In the genomic region with DNA sequence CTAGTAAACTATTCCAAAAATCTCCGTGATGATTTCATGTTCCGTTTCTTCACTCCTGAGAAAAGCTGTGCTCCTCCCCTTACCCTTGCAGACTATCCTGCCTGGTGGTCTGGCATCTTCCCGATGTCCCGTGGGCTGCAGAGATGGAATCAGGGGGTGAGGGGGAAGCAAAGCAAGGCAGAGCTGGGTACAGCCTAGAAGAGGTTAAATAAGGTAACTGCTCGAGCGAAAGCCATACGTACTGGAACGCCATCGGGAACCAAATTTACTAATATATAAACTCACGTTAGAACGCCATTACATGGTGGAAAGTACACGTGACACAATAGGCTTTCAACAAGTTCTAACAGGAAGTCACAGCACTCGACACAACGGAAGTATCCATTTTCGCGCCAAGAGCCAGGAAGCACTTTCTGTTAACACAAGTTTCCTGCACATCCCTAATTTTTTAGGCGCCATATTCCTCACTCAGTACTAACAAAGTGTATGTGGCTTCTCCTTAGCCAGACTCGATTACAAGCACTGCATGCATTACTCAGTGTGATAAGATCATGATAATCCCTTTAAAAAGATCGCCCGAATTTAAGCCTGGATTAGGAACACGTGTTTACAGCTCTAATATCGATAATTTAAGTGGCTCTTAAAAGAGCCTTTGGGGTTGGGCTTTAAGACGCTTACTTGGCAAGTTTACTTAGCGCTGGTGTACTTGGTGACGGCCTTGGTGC, we compare ENCODE assay signal across 1 cellular context.
A peak's percentile ranks its signal among the peaks of the same experiment; 100 is the strongest.
TF ChIP-seq lines count a peak whose summit lies in the region.

No MANE protein-coding gene starts in this region.

TF ChIP-seq in H1, 55 proteins besides CTCF, POLR2A, EP300 and RAD21:
- TF ChIP-seq POLR2AphosphoS5 (IDR thresholded peaks at IDR 0.05; ENCODE audit: low read depth, low read length) (peak; percentile 100), TAF1 (IDR thresholded peaks at IDR 0.05; ENCODE audit: low read depth, low read length) (peak; percentile 78), KDM5A (IDR thresholded peaks at IDR 0.05; ENCODE audit: low read length) (no peak), TAF7 (optimal IDR thresholded peaks at IDR 0.05; ENCODE audit: borderline replicate concordance, low read depth, low read length) (peak; percentile 83), GABPA (IDR thresholded peaks at IDR 0.05; ENCODE audit: borderline replicate concordance, insufficient read depth, low read length) (no peak), SP2 (IDR thresholded peaks at IDR 0.05; ENCODE audit: low read length) (no peak), RXRA (IDR thresholded peaks at IDR 0.05; ENCODE audit: insufficient read depth, low read depth, low read length) (no peak), NANOG (IDR thresholded peaks at IDR 0.05; ENCODE audit: insufficient read depth, low read depth, low read length, poor library complexity, severe bottlenecking) (no peak), CEBPB (IDR thresholded peaks at IDR 0.05; ENCODE audit: low read depth, low read length) (no peak), TBP (IDR thresholded peaks at IDR 0.05; ENCODE audit: low read depth, low read length) (peak; percentile 67), CHD2 (IDR thresholded peaks at IDR 0.05; ENCODE audit: low read length) (0 out of 2 replicates have a peak, but pooled peaks have one; percentile 2), SIX5 (IDR thresholded peaks at IDR 0.05; ENCODE audit: low read depth, low read length) (no peak), FOSL1 (IDR thresholded peaks at IDR 0.05; ENCODE audit: insufficient read depth, low read depth, low read length) (no peak), JUND (IDR thresholded peaks at IDR 0.05; ENCODE audit: low read length) (no peak), CBX5 (IDR thresholded peaks at IDR 0.05; ENCODE audit: low read depth, low read length) (no peak), PHF8 (conservative IDR thresholded peaks at IDR 0.05; ENCODE audit: low read depth, low read length) (0 out of 2 replicates have a peak, but pooled peaks have one; percentile 45), ASH2L (IDR thresholded peaks at IDR 0.05; ENCODE audit: low read length) (peak; percentile 6), CBX8 (IDR thresholded peaks at IDR 0.05; ENCODE audit: borderline replicate concordance, low read depth, low read length) (no peak), YY1 (IDR thresholded peaks at IDR 0.05; ENCODE audit: low read depth, low read length) (peak; percentile 78), CHD1 (IDR thresholded peaks at IDR 0.05; ENCODE audit: low read depth, low read length) (peak; percentile 79), BRCA1 (IDR thresholded peaks at IDR 0.05; ENCODE audit: low read depth, low read length) (no peak), TEAD4 (IDR thresholded peaks at IDR 0.05; ENCODE audit: low read depth, low read length) (no peak)
- TF ChIP-seq, protein P1, sequence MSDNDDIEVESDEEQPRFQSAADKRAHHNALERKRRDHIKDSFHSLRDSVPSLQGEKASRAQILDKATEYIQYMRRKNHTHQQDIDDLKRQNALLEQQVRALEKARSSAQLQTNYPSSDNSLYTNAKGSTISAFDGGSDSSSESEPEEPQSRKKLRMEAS (IDR thresholded peaks at IDR 0.05), result peak; percentile 21; the same call in 1 of the 2 replicates
- TF ChIP-seq, protein P2, sequence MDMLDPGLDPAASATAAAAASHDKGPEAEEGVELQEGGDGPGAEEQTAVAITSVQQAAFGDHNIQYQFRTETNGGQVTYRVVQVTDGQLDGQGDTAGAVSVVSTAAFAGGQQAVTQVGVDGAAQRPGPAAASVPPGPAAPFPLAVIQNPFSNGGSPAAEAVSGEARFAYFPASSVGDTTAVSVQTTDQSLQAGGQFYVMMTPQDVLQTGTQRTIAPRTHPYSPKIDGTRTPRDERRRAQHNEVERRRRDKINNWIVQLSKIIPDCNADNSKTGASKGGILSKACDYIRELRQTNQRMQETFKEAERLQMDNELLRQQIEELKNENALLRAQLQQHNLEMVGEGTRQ (IDR thresholded peaks at IDR 0.05; ENCODE audit: low read length), result peak; percentile 55; the same call in 1 of the 2 replicates
